1 cellular context compared by ENCODE assay signal in genomic region chr1:205680073-205680851, GRCh38.
TF ChIP-seq lines count a peak whose summit lies in the region.

SLC45A3 (minus strand) TSS chr1:205680509; CDS start chr1:205664656, 15,853 bp downstream.

TF ChIP-seq in HEK293, 187 proteins besides CTCF, POLR2A, EP300 and RAD21 (continued from another document and continues in another):
- TF ChIP-seq ZNF747 (tag by site-specific recombination; IDR thresholded peaks at IDR 0.05) (no peak), ZNF792 (tag by site-specific recombination; IDR thresholded peaks at IDR 0.05) (no peak), KLF7 (tag by site-specific recombination; IDR thresholded peaks at IDR 0.05; ENCODE audit: borderline replicate concordance) (no peak), ZNF391 (tag by site-specific recombination; IDR thresholded peaks at IDR 0.05; ENCODE audit: borderline replicate concordance, low read depth) (no peak), ELK4 (IDR thresholded peaks at IDR 0.05; ENCODE audit: borderline replicate concordance, low read depth, low read length) (no peak), GLIS2 (tag by site-specific recombination; IDR thresholded peaks at IDR 0.05) (peak; percentile 78), WT1 (tag by site-specific recombination; IDR thresholded peaks at IDR 0.05) (no peak), ZNF335 (tag by site-specific recombination; conservative IDR thresholded peaks at IDR 0.05) (peak; percentile 61), KLF8 (tag by site-specific recombination; IDR thresholded peaks at IDR 0.05) (0 out of 2 replicates have a peak, but pooled peaks have one; percentile 13), SP7 (tag by site-specific recombination; IDR thresholded peaks at IDR 0.05) (peak; percentile 85), ZNF621 (tag by site-specific recombination; IDR thresholded peaks at IDR 0.05) (no peak), ZNF132 (tag by site-specific recombination; IDR thresholded peaks at IDR 0.05; ENCODE audit: borderline replicate concordance) (no peak), ZNF274 (IDR thresholded peaks at IDR 0.05; ENCODE audit: low read length) (no peak), ZNF274 (tag by site-specific recombination; IDR thresholded peaks at IDR 0.05; ENCODE audit: borderline replicate concordance) (no peak), ZNF510 (tag by site-specific recombination; IDR thresholded peaks at IDR 0.05; ENCODE audit: insufficient replicate concordance) (no peak), ZNF639 (tag by site-specific recombination; IDR thresholded peaks at IDR 0.05) (no peak), ZNF433 (tag by site-specific recombination; IDR thresholded peaks at IDR 0.05; ENCODE audit: low read depth) (no peak), KLF16 (tag by site-specific recombination; IDR thresholded peaks at IDR 0.05) (peak; percentile 34; the same call in 1 of the 2 replicates), ZNF48 (tag by site-specific recombination; IDR thresholded peaks at IDR 0.05) (no peak), GLI2 (tag by site-specific recombination; IDR thresholded peaks at IDR 0.05; ENCODE audit: borderline replicate concordance, low read depth) (no peak), ZBTB26 (tag by site-specific recombination; optimal IDR thresholded peaks at IDR 0.05) (peak; percentile 95), KLF9 (tag by site-specific recombination; IDR thresholded peaks at IDR 0.05; ENCODE audit: low read depth) (peak; percentile 63), ZNF112 (tag by site-specific recombination; IDR thresholded peaks at IDR 0.05) (no peak), ZNF26 (tag by site-specific recombination; IDR thresholded peaks at IDR 0.05) (no peak), ZNF221 (tag by site-specific recombination; IDR thresholded peaks at IDR 0.05; ENCODE audit: borderline replicate concordance) (no peak), ZNF544 (tag by site-specific recombination; IDR thresholded peaks at IDR 0.05) (no peak), ZBTB1 (tag by site-specific recombination; IDR thresholded peaks at IDR 0.05) (no peak), ZNF629 (tag by site-specific recombination; IDR thresholded peaks at IDR 0.05) (no peak), ZSCAN16 (tag by site-specific recombination; IDR thresholded peaks at IDR 0.05) (no peak), ZNF248 (tag by site-specific recombination; IDR thresholded peaks at IDR 0.05) (no peak), SCRT2 (tag by site-specific recombination; IDR thresholded peaks at IDR 0.05) (no peak), ZNF501 (tag by site-specific recombination; IDR thresholded peaks at IDR 0.05) (no peak), ZBTB7A (tag by site-specific recombination; IDR thresholded peaks at IDR 0.05; ENCODE audit: low read depth) (no peak), ZNF791 (tag by site-specific recombination; IDR thresholded peaks at IDR 0.05) (no peak), ZNF701 (tag by site-specific recombination; IDR thresholded peaks at IDR 0.05) (no peak), ZBTB49 (tag by site-specific recombination; IDR thresholded peaks at IDR 0.05; ENCODE audit: low read depth) (no peak)
- TF ChIP-seq, protein P1, sequence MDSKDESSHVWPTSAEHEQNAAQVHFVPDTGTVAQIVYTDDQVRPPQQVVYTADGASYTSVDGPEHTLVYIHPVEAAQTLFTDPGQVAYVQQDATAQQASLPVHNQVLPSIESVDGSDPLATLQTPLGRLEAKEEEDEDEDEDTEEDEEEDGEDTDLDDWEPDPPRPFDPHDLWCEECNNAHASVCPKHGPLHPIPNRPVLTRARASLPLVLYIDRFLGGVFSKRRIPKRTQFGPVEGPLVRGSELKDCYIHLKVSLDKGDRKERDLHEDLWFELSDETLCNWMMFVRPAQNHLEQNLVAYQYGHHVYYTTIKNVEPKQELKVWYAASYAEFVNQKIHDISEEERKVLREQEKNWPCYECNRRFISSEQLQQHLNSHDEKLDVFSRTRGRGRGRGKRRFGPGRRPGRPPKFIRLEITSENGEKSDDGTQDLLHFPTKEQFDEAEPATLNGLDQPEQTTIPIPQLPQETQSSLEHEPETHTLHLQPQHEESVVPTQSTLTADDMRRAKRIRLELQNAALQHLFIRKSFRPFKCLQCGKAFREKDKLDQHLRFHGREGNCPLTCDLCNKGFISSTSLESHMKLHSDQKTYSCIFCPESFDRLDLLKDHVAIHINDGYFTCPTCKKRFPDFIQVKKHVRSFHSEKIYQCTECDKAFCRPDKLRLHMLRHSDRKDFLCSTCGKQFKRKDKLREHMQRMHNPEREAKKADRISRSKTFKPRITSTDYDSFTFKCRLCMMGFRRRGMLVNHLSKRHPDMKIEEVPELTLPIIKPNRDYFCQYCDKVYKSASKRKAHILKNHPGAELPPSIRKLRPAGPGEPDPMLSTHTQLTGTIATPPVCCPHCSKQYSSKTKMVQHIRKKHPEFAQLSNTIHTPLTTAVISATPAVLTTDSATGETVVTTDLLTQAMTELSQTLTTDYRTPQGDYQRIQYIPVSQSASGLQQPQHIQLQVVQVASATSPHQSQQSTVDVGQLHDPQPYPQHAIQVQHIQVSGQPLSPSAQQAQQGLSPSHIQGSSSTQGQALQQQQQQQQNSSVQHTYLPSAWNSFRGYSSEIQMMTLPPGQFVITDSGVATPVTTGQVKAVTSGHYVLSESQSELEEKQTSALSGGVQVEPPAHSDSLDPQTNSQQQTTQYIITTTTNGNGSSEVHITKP (tag by site-specific recombination; IDR thresholded peaks at IDR 0.05), result peak; percentile 22; the same call in 1 of the 2 replicates
- TF ChIP-seq, protein P2, sequence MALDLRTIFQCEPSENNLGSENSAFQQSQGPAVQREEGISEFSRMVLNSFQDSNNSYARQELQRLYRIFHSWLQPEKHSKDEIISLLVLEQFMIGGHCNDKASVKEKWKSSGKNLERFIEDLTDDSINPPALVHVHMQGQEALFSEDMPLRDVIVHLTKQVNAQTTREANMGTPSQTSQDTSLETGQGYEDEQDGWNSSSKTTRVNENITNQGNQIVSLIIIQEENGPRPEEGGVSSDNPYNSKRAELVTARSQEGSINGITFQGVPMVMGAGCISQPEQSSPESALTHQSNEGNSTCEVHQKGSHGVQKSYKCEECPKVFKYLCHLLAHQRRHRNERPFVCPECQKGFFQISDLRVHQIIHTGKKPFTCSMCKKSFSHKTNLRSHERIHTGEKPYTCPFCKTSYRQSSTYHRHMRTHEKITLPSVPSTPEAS (tag by site-specific recombination; IDR thresholded peaks at IDR 0.05), result no peak
- TF ChIP-seq, protein P3, sequence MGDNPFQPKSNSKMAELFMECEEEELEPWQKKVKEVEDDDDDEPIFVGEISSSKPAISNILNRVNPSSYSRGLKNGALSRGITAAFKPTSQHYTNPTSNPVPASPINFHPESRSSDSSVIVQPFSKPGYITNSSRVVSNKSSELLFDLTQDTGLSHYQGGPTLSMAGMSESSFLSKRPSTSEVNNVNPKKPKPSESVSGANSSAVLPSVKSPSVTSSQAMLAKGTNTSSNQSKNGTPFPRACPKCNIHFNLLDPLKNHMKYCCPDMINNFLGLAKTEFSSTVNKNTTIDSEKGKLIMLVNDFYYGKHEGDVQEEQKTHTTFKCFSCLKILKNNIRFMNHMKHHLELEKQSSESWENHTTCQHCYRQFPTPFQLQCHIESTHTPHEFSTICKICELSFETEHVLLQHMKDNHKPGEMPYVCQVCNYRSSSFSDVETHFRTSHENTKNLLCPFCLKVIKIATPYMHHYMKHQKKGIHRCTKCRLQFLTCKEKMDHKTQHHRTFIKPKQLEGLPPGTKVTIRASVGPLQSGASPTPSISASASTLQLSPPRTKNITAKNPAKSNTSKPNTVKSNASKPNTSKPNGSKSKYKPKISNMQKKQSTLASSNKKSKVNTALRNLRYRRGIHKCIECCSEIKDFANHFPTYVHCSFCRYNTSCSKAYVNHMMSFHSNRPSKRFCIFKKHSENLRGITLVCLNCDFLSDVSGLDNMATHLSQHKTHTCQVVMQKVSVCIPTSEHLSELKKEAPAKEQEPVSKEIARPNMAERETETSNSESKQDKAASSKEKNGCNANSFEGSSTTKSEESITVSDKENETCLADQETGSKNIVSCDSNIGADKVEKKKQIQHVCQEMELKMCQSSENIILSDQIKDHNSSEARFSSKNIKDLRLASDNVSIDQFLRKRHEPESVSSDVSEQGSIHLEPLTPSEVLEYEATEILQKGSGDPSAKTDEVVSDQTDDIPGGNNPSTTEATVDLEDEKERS (tag by site-specific recombination; IDR thresholded peaks at IDR 0.05), result no peak
- TF ChIP-seq, protein P4, sequence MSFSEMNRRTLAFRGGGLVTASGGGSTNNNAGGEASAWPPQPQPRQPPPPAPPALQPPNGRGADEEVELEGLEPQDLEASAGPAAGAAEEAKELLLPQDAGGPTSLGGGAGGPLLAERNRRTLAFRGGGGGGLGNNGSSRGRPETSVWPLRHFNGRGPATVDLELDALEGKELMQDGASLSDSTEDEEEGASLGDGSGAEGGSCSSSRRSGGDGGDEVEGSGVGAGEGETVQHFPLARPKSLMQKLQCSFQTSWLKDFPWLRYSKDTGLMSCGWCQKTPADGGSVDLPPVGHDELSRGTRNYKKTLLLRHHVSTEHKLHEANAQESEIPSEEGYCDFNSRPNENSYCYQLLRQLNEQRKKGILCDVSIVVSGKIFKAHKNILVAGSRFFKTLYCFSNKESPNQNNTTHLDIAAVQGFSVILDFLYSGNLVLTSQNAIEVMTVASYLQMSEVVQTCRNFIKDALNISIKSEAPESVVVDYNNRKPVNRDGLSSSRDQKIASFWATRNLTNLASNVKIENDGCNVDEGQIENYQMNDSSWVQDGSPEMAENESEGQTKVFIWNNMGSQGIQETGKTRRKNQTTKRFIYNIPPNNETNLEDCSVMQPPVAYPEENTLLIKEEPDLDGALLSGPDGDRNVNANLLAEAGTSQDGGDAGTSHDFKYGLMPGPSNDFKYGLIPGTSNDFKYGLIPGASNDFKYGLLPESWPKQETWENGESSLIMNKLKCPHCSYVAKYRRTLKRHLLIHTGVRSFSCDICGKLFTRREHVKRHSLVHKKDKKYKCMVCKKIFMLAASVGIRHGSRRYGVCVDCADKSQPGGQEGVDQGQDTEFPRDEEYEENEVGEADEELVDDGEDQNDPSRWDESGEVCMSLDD (tag by site-specific recombination; IDR thresholded peaks at IDR 0.05), result 0 out of 2 replicates have a peak, but pooled peaks have one; percentile 22
- TF ChIP-seq, protein P5, sequence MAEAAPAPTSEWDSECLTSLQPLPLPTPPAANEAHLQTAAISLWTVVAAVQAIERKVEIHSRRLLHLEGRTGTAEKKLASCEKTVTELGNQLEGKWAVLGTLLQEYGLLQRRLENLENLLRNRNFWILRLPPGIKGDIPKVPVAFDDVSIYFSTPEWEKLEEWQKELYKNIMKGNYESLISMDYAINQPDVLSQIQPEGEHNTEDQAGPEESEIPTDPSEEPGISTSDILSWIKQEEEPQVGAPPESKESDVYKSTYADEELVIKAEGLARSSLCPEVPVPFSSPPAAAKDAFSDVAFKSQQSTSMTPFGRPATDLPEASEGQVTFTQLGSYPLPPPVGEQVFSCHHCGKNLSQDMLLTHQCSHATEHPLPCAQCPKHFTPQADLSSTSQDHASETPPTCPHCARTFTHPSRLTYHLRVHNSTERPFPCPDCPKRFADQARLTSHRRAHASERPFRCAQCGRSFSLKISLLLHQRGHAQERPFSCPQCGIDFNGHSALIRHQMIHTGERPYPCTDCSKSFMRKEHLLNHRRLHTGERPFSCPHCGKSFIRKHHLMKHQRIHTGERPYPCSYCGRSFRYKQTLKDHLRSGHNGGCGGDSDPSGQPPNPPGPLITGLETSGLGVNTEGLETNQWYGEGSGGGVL (tag by site-specific recombination; IDR thresholded peaks at IDR 0.05), result peak; percentile 76
